ENCODE assay signal across 8 cellular contexts in the genomic region with DNA sequence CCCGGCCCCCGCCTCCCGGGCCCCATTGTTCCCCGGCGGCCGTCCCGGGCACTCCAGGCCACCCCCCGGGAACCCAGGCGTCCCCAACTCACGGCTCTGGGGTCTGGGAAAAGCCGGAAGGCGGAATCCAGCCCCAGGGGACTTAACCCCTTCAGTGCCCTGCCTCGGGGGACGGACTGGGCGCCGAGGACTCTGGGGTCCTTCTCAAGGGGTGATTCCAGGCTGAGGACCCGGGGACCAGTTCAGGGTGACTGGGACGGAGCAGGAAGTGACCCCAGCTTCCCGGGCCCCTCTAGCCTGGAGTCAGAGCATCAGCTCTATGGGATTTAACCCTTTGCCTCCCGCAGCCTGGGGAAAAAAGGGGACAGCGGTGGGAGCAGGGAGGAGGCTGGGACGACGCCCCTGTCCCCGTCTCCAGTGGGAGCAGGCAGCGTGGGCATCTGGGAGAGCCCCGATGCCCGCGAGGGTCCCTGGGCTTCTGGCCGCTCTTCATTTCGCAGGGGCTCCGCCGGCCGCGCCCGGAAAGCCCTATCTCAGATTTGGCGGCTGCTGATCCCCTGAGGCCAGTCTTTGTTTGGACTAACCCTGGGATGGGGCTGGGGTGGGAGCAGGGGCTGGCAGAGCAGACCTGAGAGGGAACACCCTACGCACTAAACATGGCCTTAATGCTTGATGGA. TPM values are rescaled to one million over a fixed set of nuclear protein-coding genes. Genes with fewer than 3 reads are reported as not detected.
DNase-seq lines count a peak whose midpoint lies in the region; ATAC-seq and TF ChIP-seq lines count a peak whose summit lies in the region.

A gene (minus strand): TSS at position 270 of the 677 bp plus-strand sequence. CDS start 2,723 bp downstream, outside the sequence.

- no peak for TF ChIP-seq CTCF in fibroblast of the aortic adventitia (IDR thresholded peaks at IDR 0.05; ENCODE audit: insufficient read depth, low read length)
- TF ChIP-seq CTCF in type B pancreatic cell (conservative IDR thresholded peaks at IDR 0.05): no peak

- H3K9me3 Mint-ChIP-seq in type B pancreatic cell: no peaks in the 10 kb centered on the region

- H3K4me3 ChIP-seq in fibroblast of the aortic adventitia (ENCODE audit: low read depth, low read length): peak within 1 kb of the TSS; percentile 94

- peak within 1 kb of the TSS; percentile 82 for H3K27ac Mint-ChIP-seq in type B pancreatic cell

- DNase-seq in activated T-cell treated with anti-CD3 and anti-CD28 coated beads, Interleukin-2, amount 50 U/mL, for 1 hour: peak; percentile 49
- DNase-seq in activated T-cell treated with anti-CD3 and anti-CD28 coated beads for 4 hours (no peak), NCI-H2196 (lab: John Stamatoyannopoulos, UW; ENCODE audit: unreplicated experiment) (peak; percentile 68), fibroblast of the aortic adventitia (ENCODE audit: low read depth) (peak; percentile 74), myocyte (ENCODE audit: low read depth) (peak; percentile 89), type B pancreatic cell (ENCODE audit: extremely low spot score, unreplicated experiment) (no peak)
- peak; percentile 56 to 60 for DNase-seq in activated T-cell treated with anti-CD3 and anti-CD28 coated beads, Interleukin-2, amount 50 U/mL, for 48 hours

- no peaks in the 10 kb centered on the region for H3K27me3 Mint-ChIP-seq in type B pancreatic cell

- no peak for ATAC-seq in GM19351 (IDR thresholded peaks at IDR 0.05; ENCODE audit: unreplicated experiment)

- peak within 1 kb of the TSS; percentile 92 for H3K4me3 Mint-ChIP-seq in type B pancreatic cell

- H3K4me1 Mint-ChIP-seq in type B pancreatic cell (ENCODE audit: unreplicated experiment): peaks cover 19% of the 10 kb centered on the region

- no peaks in the 10 kb centered on the region for H3K36me3 Mint-ChIP-seq in type B pancreatic cell

RNA-seq across cellular contexts. Expression of the gene that starts here (rescaled TPM):
- total RNA-seq in fibroblast of the aortic adventitia (ENCODE audit: low replicate concordance) (10.6 and 15.0 TPM in 2 replicates), myocyte (24.3 and 28.7 TPM in 2 replicates), type B pancreatic cell (ENCODE audit: low replicate concordance) (26.9 and 35.5 TPM in 2 replicates)
- polyA plus RNA-seq in myocyte (2012): 15.4 TPM

Comparison
In these comparisons a context has a peak if more than half of its experiments do, and no peak if none do; other contexts are left out.
1. DNase-seq: peak in activated T-cell treated with anti-CD3 and anti-CD28 coated beads, Interleukin-2, amount 50 U/mL, for 1 hour (single experiment), NCI-H2196 (single experiment), activated T-cell treated with anti-CD3 and anti-CD28 coated beads, Interleukin-2, amount 50 U/mL, for 48 hours (2 of 2), fibroblast of the aortic adventitia (single experiment) and myocyte (single experiment); none in activated T-cell treated with anti-CD3 and anti-CD28 coated beads for 4 hours (single experiment) and type B pancreatic cell (single experiment).